Comparison of ENCODE assay signal across 8 cellular contexts in genomic region chr7:64562621-64563275, GRCh38. TPM values are rescaled to one million over a fixed set of nuclear protein-coding genes. Genes with fewer than 3 reads are reported as not detected.
DNase-seq lines count a peak whose midpoint lies in the region; ATAC-seq and TF ChIP-seq lines count a peak whose summit lies in the region.

TSS of gene ZNF680 (minus strand) at chr7:64563071. CDS start at chr7:64562954, 117 bp downstream.

- H3K9me3 ChIP-seq in ectodermal cell (ENCODE audit: control insufficient read depth, low read length) = no peaks in the 10 kb centered on the region
- H3K9me3 ChIP-seq in lung (ENCODE audit: control insufficient read depth in 2 of 2, insufficient read depth in 1 of 2, low read length in 1 of 2) = peaks cover 0 to 2% of the 10 kb centered on the region in 2 donors

- peak within 1 kb of the TSS; percentile 95 for H3K4me3 ChIP-seq in ectodermal cell (ENCODE audit: insufficient read depth, low read depth, low read length)
- peak within 1 kb of the TSS; percentile 99 for H3K4me3 ChIP-seq in lung

- peak; percentile 80 for DNase-seq in CD14-positive monocyte (ENCODE audit: low spot score)
- peak; percentile 98 for DNase-seq in NCI-H69 (lab: John Stamatoyannopoulos, UW)
- peak; percentile 96 for DNase-seq in activated CD8-positive, alpha-beta T cell treated with anti-CD3 and anti-CD28 coated beads for 36 hours
- DNase-seq in lung (ENCODE audit: low spot score) = peak; percentile 97
- DNase-seq in stimulated activated CD4-positive, alpha-beta T cell treated with anti-CD3 and anti-CD28 coated beads, TNF-alpha, amount 100 ng/mL, for 48 hours (ENCODE audit: low read depth in 3 of 3) = peak; percentile 82 to 85 (median 82)

- peaks cover 10 to 27% of the 10 kb centered on the region in 2 donors for H3K36me3 Mint-ChIP-seq in CD14-positive monocyte
- peaks cover 31% of the 10 kb centered on the region for H3K36me3 Mint-ChIP-seq in activated CD8-positive, alpha-beta T cell treated with anti-CD3 and anti-CD28 coated beads for 36 hours (ENCODE audit: low read depth)

- H3K36me3 ChIP-seq in ectodermal cell (ENCODE audit: control insufficient read depth, insufficient read depth, low read length) (peaks cover 5% of the 10 kb centered on the region), lung (ENCODE audit: control insufficient read depth in 2 of 2, insufficient read depth in 2 of 2, low read length in 2 of 2) (no peaks in the 10 kb centered on the region)

- H3K27me3 ChIP-seq in ectodermal cell (ENCODE audit: control insufficient read depth, insufficient read depth, low read length, poor library complexity, severe bottlenecking) (no peaks in the 10 kb centered on the region), lung (ENCODE audit: control insufficient read depth, insufficient read depth) (no peaks in the 10 kb centered on the region)

- H3K4me1 ChIP-seq in ectodermal cell (ENCODE audit: control insufficient read depth, insufficient read depth, low read length) (peaks cover 4% of the 10 kb centered on the region), lung (ENCODE audit: control insufficient read depth in 2 of 2, insufficient read depth in 2 of 2, low read length in 2 of 2) (peaks cover 0 to 3% of the 10 kb centered on the region in 2 donors)

- no peak for TF ChIP-seq CTCF in CD14-positive monocyte (IDR thresholded peaks at IDR 0.05)
- no peak for TF ChIP-seq CTCF in activated CD8-positive, alpha-beta T cell treated with anti-CD3 and anti-CD28 coated beads for 36 hours (IDR thresholded peaks at IDR 0.05)
- no peak for TF ChIP-seq CTCF in lung (IDR thresholded peaks at IDR 0.05; ENCODE audit: control extremely low read depth, extremely low read depth)

- H3K4me1 Mint-ChIP-seq in CD14-positive monocyte = peaks cover 11% of the 10 kb centered on the region
- peaks cover 20% of the 10 kb centered on the region for H3K4me1 Mint-ChIP-seq in activated CD8-positive, alpha-beta T cell treated with anti-CD3 and anti-CD28 coated beads for 36 hours (ENCODE audit: low read depth)

- POLR2A ChIA-PET in activated CD8-positive, alpha-beta T cell treated with anti-CD3 and anti-CD28 coated beads for 36 hours (lab: Charles Lee) = interaction anchor here (0.7 to 1.9 kb wide), 5 partner anchors 104 to 1552 kb away, joined by 3 to 7 read pairs (median 3); partner anchors contain the start of gene ZNF736

- peaks cover 22 to 74% (median 54%) of the 10 kb centered on the region in 7 donors for H3K9me3 Mint-ChIP-seq in CD14-positive monocyte
- H3K9me3 Mint-ChIP-seq in activated CD8-positive, alpha-beta T cell treated with anti-CD3 and anti-CD28 coated beads for 36 hours = peaks cover 7% of the 10 kb centered on the region

- intact Hi-C loops in CD14-positive monocyte (cut with micrococcal nuclease) = loop anchor here (5.0 to 10.0 kb wide), 4 partner anchors 105 to 635 kb away; partner anchors contain the start of genes ZNF736 (in 2 of the 2), ZNF107 (in 1 of the 2) and ZNF273 (in 1 of the 2)
- intact Hi-C loops in activated CD8-positive, alpha-beta T cell treated with anti-CD3 and anti-CD28 coated beads for 36 hours (cut with micrococcal nuclease) = loop anchor here (10.0 kb wide), 1 partner anchor 122 kb away; no protein-coding TSS in a partner anchor

- peak within 1 kb of the TSS; percentile 100 for H3K27ac ChIP-seq in ectodermal cell (ENCODE audit: insufficient read depth, low read depth, low read length, poor library complexity, severe bottlenecking)
- H3K27ac ChIP-seq in lung (ENCODE audit: low read depth in 1 of 2, low read length in 1 of 2) = peak within 1 kb of the TSS; percentile 87 to 96

- CTCF ChIA-PET in activated CD8-positive, alpha-beta T cell treated with anti-CD3 and anti-CD28 coated beads for 36 hours (lab: Charles Lee) = interaction anchor here (1.3 to 1.9 kb wide), 3 partner anchors 10 to 255 kb away, joined by 3 to 5 read pairs (median 4); no protein-coding TSS in a partner anchor

- H3K4me3 Mint-ChIP-seq in CD14-positive monocyte = peak within 1 kb of the TSS; percentile 100
- H3K4me3 Mint-ChIP-seq in activated CD8-positive, alpha-beta T cell treated with anti-CD3 and anti-CD28 coated beads for 36 hours = peak within 1 kb of the TSS; percentile 100

- peaks cover 2 to 5% (median 4%) of the 10 kb centered on the region in 3 donors for H3K27me3 Mint-ChIP-seq in CD14-positive monocyte (ENCODE audit: low read depth in 3 of 3)
- no peaks in the 10 kb centered on the region for H3K27me3 Mint-ChIP-seq in activated CD8-positive, alpha-beta T cell treated with anti-CD3 and anti-CD28 coated beads for 36 hours

- 1 to 2% methylated on average over 33 of the region's 33 CpGs for WGBS in ectodermal cell, 2 experiments
- 0 to 1% methylated on average over 33 of the region's 33 CpGs for WGBS in lung, 2 donors

- H3K27ac Mint-ChIP-seq in CD14-positive monocyte = peak within 1 kb of the TSS; percentile 92 to 96 (median 95)
- peak within 1 kb of the TSS; percentile 100 for H3K27ac Mint-ChIP-seq in activated CD8-positive, alpha-beta T cell treated with anti-CD3 and anti-CD28 coated beads for 36 hours

- peak; percentile 98 for ATAC-seq in GM19351 (IDR thresholded peaks at IDR 0.05; ENCODE audit: unreplicated experiment)
- ATAC-seq in HG03520 (IDR thresholded peaks at IDR 0.05; ENCODE audit: unreplicated experiment) = peak; percentile 99
- peak; percentile 99 for ATAC-seq in activated CD8-positive, alpha-beta T cell treated with anti-CD3 and anti-CD28 coated beads for 36 hours
- ATAC-seq in lung (ENCODE audit: insufficient read depth, low FRiP score) = peak; percentile 99

RNA-seq across cellular contexts. Expression of gene ZNF680, which starts in this region (rescaled TPM):
- polyA plus RNA-seq in CD14-positive monocyte = 1 to 10 TPM; 1.5 to 1.6 TPM
- 10 to 100 TPM; 13.6 to 13.7 TPM for total RNA-seq in activated CD8-positive, alpha-beta T cell treated with anti-CD3 and anti-CD28 coated beads for 36 hours
- polyA plus RNA-seq in ectodermal cell (2013, experiment 1 of 4) = 28.0 TPM
- 28.9 TPM for polyA plus RNA-seq in ectodermal cell (2013, experiment 2 of 4)
- 22.1 TPM for polyA plus RNA-seq in ectodermal cell (2013, experiment 3 of 4)
- 22.4 TPM for polyA plus RNA-seq in ectodermal cell (2013, experiment 4 of 4)
- total RNA-seq in lung = 10 to 100 TPM; 11.1 to 42.0 TPM
- polyA plus RNA-seq in lung = 1 to 10 TPM; 3.2 to 4.5 TPM

Comparison
In these comparisons a context has a peak if more than half of its experiments do, and no peak if none do; other contexts are left out.
1. Peak in every context shown above with its lines: DNase-seq, ATAC-seq, H3K4me3 ChIP-seq and H3K27ac ChIP-seq.